ENCODE assay signal across 8 cellular contexts in genomic region chr9:136991993-136992818, GRCh38. TPM values are rescaled to one million over a fixed set of nuclear protein-coding genes. Genes with fewer than 3 reads are reported as not detected.
A peak's percentile ranks its signal among the peaks of the same experiment; 100 is the strongest.
DNase-seq lines count a peak whose midpoint lies in the region; ATAC-seq and TF ChIP-seq lines count a peak whose summit lies in the region.

PAXX (plus strand) TSS chr9:136992422; CDS start chr9:136992444, 22 bp downstream.

- H3K4me1 ChIP-seq in colonic mucosa: peaks cover 15% of the 10 kb centered on the region

- H3K27ac ChIP-seq in colonic mucosa: peak within 1 kb of the TSS; percentile 95

- DNase-seq in AG20443 (ENCODE audit: low spot score) (peak; percentile 98), NCI-H510A treated with DMSO at 0.1 percent for 48 hours (lab: John Stamatoyannopoulos, UW) (peak; percentile 63), colonic mucosa (peak; percentile 95), left kidney (ENCODE audit: low read depth, low spot score) (peak; percentile 96)
- peak; percentile 96 for DNase-seq in activated CD4-positive, alpha-beta T cell treated with anti-CD3 and anti-CD28 coated beads for 48 hours
- DNase-seq in stimulated activated CD4-positive, alpha-beta T cell treated with anti-CD3 and anti-CD28 coated beads, Interleukin-1b, Interleukin-23, amount 100 ng/mL, for 48 hours: peak; percentile 93

- H3K4me3 ChIP-seq in colonic mucosa: peak within 1 kb of the TSS; percentile 74

- no peaks in the 10 kb centered on the region for H3K9me3 ChIP-seq in colonic mucosa

- ATAC-seq in GM19023 (IDR thresholded peaks at IDR 0.05; ENCODE audit: unreplicated experiment) (peak; percentile 80), HG03196 (IDR thresholded peaks at IDR 0.05; ENCODE audit: unreplicated experiment) (peak; percentile 67)

- intact Hi-C loops in colonic mucosa (cut with DNase I): no loop called here

- no peak for TF ChIP-seq CTCF in colonic mucosa (IDR thresholded peaks at IDR 0.05)

- H3K36me3 ChIP-seq in colonic mucosa: no peaks in the 10 kb centered on the region

- H3K9ac ChIP-seq in colonic mucosa (ENCODE audit: low read depth in 2 of 2, low read length in 2 of 2): peak within 1 kb of the TSS; percentile 77 to 87

- no peaks in the 10 kb centered on the region for H3K27me3 ChIP-seq in colonic mucosa

RNA-seq across cellular contexts. Expression of gene PAXX, which starts in this region (rescaled TPM):
- total RNA-seq in colonic mucosa: 10 to 100 TPM; 29.9 to 81.0 TPM

Comparison
In these comparisons a context has a peak if more than half of its experiments do, and no peak if none do; other contexts are left out.
1. Peak in every context shown above with its lines: DNase-seq, ATAC-seq, H3K4me3 ChIP-seq and H3K27ac ChIP-seq.